ENCODE assay signal across 16 cellular contexts in the genomic region with DNA sequence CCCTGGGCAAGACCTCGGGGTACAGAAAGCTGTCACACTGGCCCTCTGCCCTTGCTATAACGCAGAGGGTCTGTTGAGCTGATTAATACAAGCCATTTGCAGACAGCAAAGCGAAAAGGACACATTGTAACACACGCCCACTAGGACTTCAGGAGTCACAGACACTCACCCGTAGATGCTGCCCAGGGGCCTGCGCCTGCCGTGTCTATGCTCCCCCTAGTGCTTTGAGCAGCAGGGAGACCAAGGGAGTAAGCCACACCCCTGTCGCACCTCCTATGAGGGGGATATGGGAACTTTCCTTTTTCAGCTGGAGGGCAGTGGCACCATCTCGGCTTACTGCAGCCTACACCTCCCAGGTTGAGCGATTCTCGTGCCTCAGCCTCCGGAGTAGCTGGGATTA.
DNase-seq lines count a peak whose midpoint lies in the region; TF ChIP-seq lines count a peak whose summit lies in the region.
"Had no signal": no experiment of that assay in that cellular context is flagged by ENCODE, and none has a peak within 500 bp of the region (broad histone marks: within the 10 kb centered on the region; RNA-seq: fewer than 3 reads in every experiment).

No MANE protein-coding gene starts in this region.

- DNase-seq in NCI-H82 (lab: John Stamatoyannopoulos, UW) = peak; percentile 16
- no peak for DNase-seq in NCI-H82 treated with DMSO at 0.1 percent for 48 hours (lab: John Stamatoyannopoulos, UW; ENCODE audit: unreplicated experiment)
- peak; percentile 12 for DNase-seq in RPMI7951 (ENCODE audit: low read depth)
- DNase-seq in spleen = peak; percentile 54
- DNase-seq in MG63 = no peak
- DNase-seq in middle frontal gyrus (ENCODE audit: extremely low spot score, low spot score) = no peak
- DNase-seq: AML-193; BE2C; Calu3; CD4-positive, alpha-beta T cell; COR-L47; DMS53; DMS79 treated with DMSO at 0.1 percent for 48 hours; H9 had no signal

- no peak overlapping the region for H3K4me3 ChIP-seq in spleen
- no peak overlapping the region for H3K4me3 ChIP-seq in MG63
- H3K4me3 ChIP-seq: BLaER1 treated with 17β-estradiol and CSF1 and Interleukin-3, amounts not matched to agents 10 nM and 100 nM had no signal

- intact Hi-C loops in spleen (cut with DNase I; ENCODE audit: low total_unique reads) = no loop called here

- H3K4me1 ChIP-seq in spleen = no peaks in the 10 kb centered on the region
- H3K4me1 ChIP-seq: BE2C; BLaER1 treated with 17β-estradiol and CSF1 and Interleukin-3, amounts not matched to agents 10 nM and 100 nM had no signal

- no peaks in the 10 kb centered on the region for H3K36me3 ChIP-seq in spleen
- H3K36me3 ChIP-seq in MG63 = no peaks in the 10 kb centered on the region
- H3K36me3 ChIP-seq: BE2C; BLaER1 treated with 17β-estradiol and CSF1 and Interleukin-3, amounts not matched to agents 10 nM and 100 nM had no signal

- H3K27me3 ChIP-seq in spleen (replicated peaks in 1 of 7) = no peaks in the 10 kb centered on the region
- no peaks in the 10 kb centered on the region for H3K27me3 ChIP-seq in MG63
- H3K27me3 ChIP-seq: BE2C; BLaER1 treated with 17β-estradiol and CSF1 and Interleukin-3, amounts not matched to agents 10 nM and 100 nM had no signal

- no peak for TF ChIP-seq CTCF in spleen (IDR thresholded peaks at IDR 0.05 in 8 of 11, conservative IDR thresholded peaks at IDR 0.05 in 3 of 11)

- H3K9me3 ChIP-seq in spleen (peaks cover 0 to 51% (median 43%) of the 10 kb centered on the region in 8 donors), MG63 (no peaks in the 10 kb centered on the region)
- H3K9me3 ChIP-seq: BE2C had no signal

- no peak for TF ChIP-seq POLR2A in spleen (IDR thresholded peaks at IDR 0.05)

- H3K27ac ChIP-seq in spleen = no peak overlapping the region
- H3K27ac ChIP-seq: 22Rv1; BLaER1 treated with 17β-estradiol and CSF1 and Interleukin-3, amounts not matched to agents 10 nM and 100 nM had no signal

- 84 to 90% (median 88%) methylated on average over 12 of the region's 12 CpGs for WGBS in spleen, 5 donors

Comparison
In these comparisons a context has a peak if more than half of its experiments do, and no peak if none do; other contexts are left out.
1. DNase-seq: peak in NCI-H82 (single experiment), RPMI7951 (single experiment) and spleen (single experiment); none in NCI-H82 treated with DMSO at 0.1 percent for 48 hours (single experiment), MG63 (single experiment) and middle frontal gyrus (single experiment).